Comparison of ENCODE assay signal across 20 cellular contexts in genomic region chr11:103534191-103534590, GRCh38.
DNase-seq lines count a peak whose midpoint lies in the region; ATAC-seq and TF ChIP-seq lines count a peak whose summit lies in the region.
"Had no signal": no experiment of that assay in that cellular context is flagged by ENCODE, and none has a peak within 500 bp of the region (broad histone marks: within the 10 kb centered on the region; RNA-seq: fewer than 3 reads in every experiment).

No MANE protein-coding gene starts in this region.

- H3K27me3 ChIP-seq in SK-N-SH (ENCODE audit: insufficient read depth) = no peaks in the 10 kb centered on the region
- H3K27me3 ChIP-seq in WERI-Rb-1 (ENCODE audit: insufficient read depth, low read depth, severe bottlenecking) = no peaks in the 10 kb centered on the region
- H3K27me3 ChIP-seq: BLaER1 had no signal

- H3K27ac ChIP-seq in SK-N-SH (ENCODE audit: low read depth in 2 of 2, low read length in 1 of 2) (peak overlapping the region in 1 of 2 experiments; percentile 99; a peak in 2 of 4 replicates), WERI-Rb-1 (0 out of 2 replicates have a peak overlapping the region, but pooled peaks have one; percentile 16)
- H3K27ac ChIP-seq: 22Rv1, BLaER1 had no signal

- no peaks in the 10 kb centered on the region for H3K9me2 ChIP-seq in SK-N-SH

- TF ChIP-seq EP300 in SK-N-SH (IDR thresholded peaks at IDR 0.05; ENCODE audit: borderline replicate concordance in 1 of 2, low read depth in 1 of 2, low read length in 1 of 2) = peak in 1 of 2 experiments; percentile 89; a peak in 2 of 4 replicates

- TF ChIP-seq CTCF in SK-N-SH (IDR thresholded peaks at IDR 0.05) (no peak), WERI-Rb-1 (IDR thresholded peaks at IDR 0.05; ENCODE audit: low read depth, low read length) (no peak)

- POLR2A ChIA-PET in SK-N-SH (lab: Yijun Ruan, JAX) = no interaction called here

- no peaks in the 10 kb centered on the region for H3K79me2 ChIP-seq in SK-N-SH (ENCODE audit: insufficient read depth)

- H3K4me3 ChIP-seq in SK-N-SH (ENCODE audit: low read depth in 2 of 2, low read length in 1 of 2) (no peak overlapping the region), WERI-Rb-1 (ENCODE audit: low read depth, low read length) (peak overlapping the region; percentile 76)
- H3K4me3 ChIP-seq: A549, BLaER1 had no signal

- no peaks in the 10 kb centered on the region for H3K9me3 ChIP-seq in SK-N-SH
- no peaks in the 10 kb centered on the region for H3K9me3 ChIP-seq in WERI-Rb-1 (ENCODE audit: severe bottlenecking)
- H3K9me3 ChIP-seq: A549, BLaER1 had no signal

- H3K36me3 ChIP-seq in SK-N-SH (replicated peaks in 1 of 2; ENCODE audit: control insufficient read depth in 1 of 2, insufficient read depth in 2 of 2, low read length in 1 of 2) (no peaks in the 10 kb centered on the region), WERI-Rb-1 (no peaks in the 10 kb centered on the region; the same call in 1 of the 2 replicates)
- H3K36me3 ChIP-seq: BLaER1 had no signal

- no peak overlapping the region for H3K4me2 ChIP-seq in SK-N-SH
- H3K4me2 ChIP-seq: A549, BLaER1 had no signal

- no peak overlapping the region for H2AFZ ChIP-seq in SK-N-SH (ENCODE audit: low read depth)

- peaks cover 45% of the 10 kb centered on the region for H3F3A ChIP-seq in SK-N-SH (replicated peaks; ENCODE audit: insufficient read depth)

- H4K20me1 ChIP-seq in SK-N-SH (ENCODE audit: insufficient read depth) = no peaks in the 10 kb centered on the region
- H4K20me1 ChIP-seq: BLaER1 had no signal

- H3K9ac ChIP-seq in SK-N-SH = no peak overlapping the region
- H3K9ac ChIP-seq: BLaER1 had no signal

- DNase-seq in NCI-H1092 treated with DMSO at 0.1 percent for 48 hours (lab: John Stamatoyannopoulos, UW) (peak; percentile 13), NCI-H1092 (lab: John Stamatoyannopoulos, UW) (no peak), SK-N-SH (no peak), WERI-Rb-1 (no peak), SHP77 treated with DMSO at 0.1 percent for 48 hours (lab: John Stamatoyannopoulos, UW) (no peak)
- DNase-seq: AML-193; C1 segment of cervical spinal cord; CD4-positive, alpha-beta memory T cell; CD4-positive, CD25-positive, alpha-beta regulatory T cell; CD8-positive, alpha-beta memory T cell; COR-L47; DMS 273 treated with DMSO at 0.1 percent for 48 hours; DMS153; DMS53; DMS79 treated with DMSO at 0.1 percent for 48 hours; GF-D8 had no signal

- TF ChIP-seq RAD21 in SK-N-SH (IDR thresholded peaks at IDR 0.05; ENCODE audit: low read length) = no peak

- CTCF ChIA-PET in SK-N-SH (lab: Yijun Ruan, JAX) = interaction anchor here (0.6 to 2.3 kb wide), 4 partner anchors 36 to 125 kb away, joined by 3 to 8 read pairs (median 4); no protein-coding TSS in a partner anchor

- H3K4me1 ChIP-seq in SK-N-SH (ENCODE audit: control insufficient read depth in 1 of 2, insufficient read depth in 2 of 2, low read depth in 1 of 2, low read length in 1 of 2) = peaks cover 49 to 58% of the 10 kb centered on the region in 2 experiments
- H3K4me1 ChIP-seq: BLaER1 had no signal

- ATAC-seq in HG03460 (IDR thresholded peaks at IDR 0.05; ENCODE audit: unreplicated experiment) = no peak
- ATAC-seq: A549 had no signal

TF ChIP-seq in SK-N-SH, 30 proteins besides CTCF, POLR2A, EP300 and RAD21:
- peak; percentile 29; the same call in 1 of the 2 replicates for TF ChIP-seq RCOR1 (IDR thresholded peaks at IDR 0.05; ENCODE audit: low read length)
- TF ChIP-seq YY1 (IDR thresholded peaks at IDR 0.05; ENCODE audit: low read depth) = no peak
- no peak for TF ChIP-seq RFX5 (IDR thresholded peaks at IDR 0.05; ENCODE audit: low read length)
- peak; percentile 91 for TF ChIP-seq GATA2 (CRISPR knock-in tag; IDR thresholded peaks at IDR 0.05)
- no peak for TF ChIP-seq REST (IDR thresholded peaks at IDR 0.05; ENCODE audit: low read depth, low read length)
- peak; percentile 27; the same call in 1 of the 2 replicates for TF ChIP-seq PBX3 (IDR thresholded peaks at IDR 0.05)
- no peak for TF ChIP-seq FOSL2 (IDR thresholded peaks at IDR 0.05; ENCODE audit: borderline replicate concordance, low read depth)
- no peak for TF ChIP-seq NFIC (IDR thresholded peaks at IDR 0.05; ENCODE audit: borderline replicate concordance)
- TF ChIP-seq TCF12 (IDR thresholded peaks at IDR 0.05) = peak; percentile 49
